Comparison of ENCODE assay signal across 14 cellular contexts in the genomic region with DNA sequence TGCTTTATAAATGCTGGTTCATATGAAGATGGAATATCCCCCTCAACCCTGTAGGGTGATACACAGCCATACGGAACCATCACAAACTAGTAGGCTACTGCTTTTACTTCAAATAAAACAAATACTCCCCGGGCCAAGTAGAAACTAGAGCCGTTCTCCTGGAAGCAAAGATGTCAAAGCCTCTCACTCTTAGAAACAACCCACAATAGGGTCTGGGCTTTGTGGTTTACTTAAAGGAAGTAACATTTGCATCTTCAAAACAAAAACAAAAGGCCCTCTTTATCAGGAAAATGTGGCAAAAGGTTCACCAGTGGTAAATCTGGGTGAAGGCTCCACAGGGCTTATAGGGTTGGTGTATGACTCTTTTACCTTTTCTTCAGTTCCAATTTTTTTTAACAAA. TPM values are rescaled to one million over a fixed set of nuclear protein-coding genes. Genes with fewer than 3 reads are reported as not detected.
DNase-seq lines count a peak whose midpoint lies in the region; ATAC-seq and TF ChIP-seq lines count a peak whose summit lies in the region.
"Had no signal": no experiment of that assay in that cellular context is flagged by ENCODE, and none has a peak within 500 bp of the region (broad histone marks: within the 10 kb centered on the region; RNA-seq: fewer than 3 reads in every experiment).

No MANE protein-coding gene starts in this region.

- H3K27ac Mint-ChIP-seq in GM23338: no peak overlapping the region
- peak overlapping the region; percentile 86 for H3K27ac Mint-ChIP-seq in activated T-helper 17 cell treated with anti-CD3 and anti-CD28 coated beads, Interleukin-2, amount 50 U/mL, for 72 hours
- H3K27ac Mint-ChIP-seq in endodermal cell: no peak overlapping the region
- H3K27ac Mint-ChIP-seq in stimulated activated naive CD8-positive, alpha-beta T cell treated with anti-CD3 and anti-CD28 coated beads, Interleukin-15, amount 100 ng/mL, for 72 hours: no peak overlapping the region

- H3K4me3 ChIP-seq in BLaER1 treated with 17β-estradiol and CSF1 and Interleukin-3, amounts not matched to agents 10 nM and 100 nM: no peak overlapping the region
- H3K4me3 ChIP-seq in GM23338: no peak overlapping the region
- no peak overlapping the region for H3K4me3 ChIP-seq in osteoblast (ENCODE audit: insufficient read depth, low read length)
- H3K4me3 ChIP-seq in endodermal cell (ENCODE audit: low read length): no peak overlapping the region
- H3K4me3 ChIP-seq: PC-9 had no signal

- H3K9me3 Mint-ChIP-seq in GM23338 (no peaks in the 10 kb centered on the region), endodermal cell (no peaks in the 10 kb centered on the region)
- H3K9me3 Mint-ChIP-seq in activated T-helper 17 cell treated with anti-CD3 and anti-CD28 coated beads, Interleukin-2, amount 50 U/mL, for 72 hours: no peaks in the 10 kb centered on the region
- no peaks in the 10 kb centered on the region for H3K9me3 Mint-ChIP-seq in stimulated activated naive CD8-positive, alpha-beta T cell treated with anti-CD3 and anti-CD28 coated beads, Interleukin-15, amount 100 ng/mL, for 72 hours

- H3K36me3 ChIP-seq in BLaER1 treated with 17β-estradiol and CSF1 and Interleukin-3, amounts not matched to agents 10 nM and 100 nM: peaks cover 0 to 39% (median 0%) of the 10 kb centered on the region in 11 experiments; a peak in 9 of 22 replicates
- H3K36me3 ChIP-seq in GM23338 (ENCODE audit: insufficient read depth) (no peaks in the 10 kb centered on the region), osteoblast (ENCODE audit: insufficient read depth, low read length) (no peaks in the 10 kb centered on the region), endodermal cell (ENCODE audit: control insufficient read depth, insufficient read depth, low read length) (no peaks in the 10 kb centered on the region)

- no peaks in the 10 kb centered on the region for H3K36me3 Mint-ChIP-seq in GM23338 (ENCODE audit: low read depth)
- no peaks in the 10 kb centered on the region for H3K36me3 Mint-ChIP-seq in activated T-helper 17 cell treated with anti-CD3 and anti-CD28 coated beads, Interleukin-2, amount 50 U/mL, for 72 hours (ENCODE audit: low read depth)
- no peaks in the 10 kb centered on the region for H3K36me3 Mint-ChIP-seq in endodermal cell (ENCODE audit: low read depth)

- peaks cover 2% of the 10 kb centered on the region for H3K27me3 Mint-ChIP-seq in GM23338 (ENCODE audit: insufficient read depth, low read depth, poor library complexity)
- no peaks in the 10 kb centered on the region for H3K27me3 Mint-ChIP-seq in activated T-helper 17 cell treated with anti-CD3 and anti-CD28 coated beads, Interleukin-2, amount 50 U/mL, for 72 hours
- no peaks in the 10 kb centered on the region for H3K27me3 Mint-ChIP-seq in endodermal cell (ENCODE audit: insufficient read depth)
- no peaks in the 10 kb centered on the region for H3K27me3 Mint-ChIP-seq in stimulated activated naive CD8-positive, alpha-beta T cell treated with anti-CD3 and anti-CD28 coated beads, Interleukin-15, amount 100 ng/mL, for 72 hours

- H3K27ac ChIP-seq in BLaER1 treated with 17β-estradiol and CSF1 and Interleukin-3, amounts not matched to agents 10 nM and 100 nM: no peak overlapping the region
- H3K27ac ChIP-seq in GM23338 (ENCODE audit: low read depth) (no peak overlapping the region), osteoblast (ENCODE audit: low read depth, low read length) (peak overlapping the region; percentile 46), endodermal cell (ENCODE audit: low read depth, low read length) (no peak overlapping the region)
- H3K27ac ChIP-seq: PC-9 had no signal

- DNase-seq in GM23338 (ENCODE audit: low spot score): no peak
- DNase-seq in osteoblast (ENCODE audit: insufficient read length, low spot score, missing footprints): no peak
- no peak for DNase-seq in endodermal cell
- DNase-seq in stimulated activated naive CD8-positive, alpha-beta T cell treated with anti-CD3 and anti-CD28 coated beads, Interleukin-15, amount 100 ng/mL, for 72 hours: no peak
- no peak for DNase-seq in activated CD8-positive, alpha-beta memory T cell treated with anti-CD3 and anti-CD28 coated beads, Interleukin-2, amount 50 U/mL, for 4 hours
- DNase-seq: ACHN, DMS 273 treated with DMSO at 0.1 percent for 48 hours, EL, NCI-H1092, NCI-H1694, PC-9, Right ventricle myocardium superior had no signal

- peaks cover 0 to 8% (median 0%) of the 10 kb centered on the region in 11 experiments; a peak in 1 of 22 replicates for H4K20me1 ChIP-seq in BLaER1 treated with 17β-estradiol and CSF1 and Interleukin-3, amounts not matched to agents 10 nM and 100 nM
- H4K20me1 ChIP-seq in GM23338 (replicated peaks; ENCODE audit: insufficient read depth) (peaks cover 3% of the 10 kb centered on the region; the same call in 1 of the 2 replicates), osteoblast (ENCODE audit: insufficient read depth, low read length) (no peaks in the 10 kb centered on the region)

- H3K9me2 ChIP-seq in GM23338 (ENCODE audit: insufficient read depth): no peaks in the 10 kb centered on the region

- H3K9ac ChIP-seq in BLaER1 treated with 17β-estradiol and CSF1 and Interleukin-3, amounts not matched to agents 10 nM and 100 nM: no peak overlapping the region
- H3K9ac ChIP-seq in endodermal cell (ENCODE audit: extremely low read depth, low read length, poor library complexity, severe bottlenecking): no peak overlapping the region

- peak; percentile 18; the same call in 1 of the 3 replicates for ATAC-seq in GM23338
- peak; percentile 17 for ATAC-seq in activated T-helper 17 cell treated with anti-CD3 and anti-CD28 coated beads, Interleukin-2, amount 50 U/mL, for 72 hours (replicated peaks)
- ATAC-seq in stimulated activated naive CD8-positive, alpha-beta T cell treated with anti-CD3 and anti-CD28 coated beads, Interleukin-15, amount 100 ng/mL, for 72 hours: no peak

- TF ChIP-seq CTCF in GM23338 (conservative IDR thresholded peaks at IDR 0.05; ENCODE audit: low read depth in 2 of 2) (no peak), osteoblast (IDR thresholded peaks at IDR 0.05; ENCODE audit: extremely low read depth, low read depth, low read length) (no peak), endodermal cell (conservative IDR thresholded peaks at IDR 0.05) (no peak)

- H3K79me2 ChIP-seq in GM23338 (replicated peaks; ENCODE audit: insufficient read depth) (no peaks in the 10 kb centered on the region), osteoblast (ENCODE audit: insufficient read depth, low read length) (peaks cover 13% of the 10 kb centered on the region)

- 77 to 93% methylated on average over 2 to 3 of the region's 3 CpGs for WGBS in endodermal cell (ENCODE audit: insufficient coverage in 1 of 2, insufficient read length in 1 of 2), 2 experiments

- no peak overlapping the region for H3K4me3 Mint-ChIP-seq in GM23338
- H3K4me3 Mint-ChIP-seq in activated T-helper 17 cell treated with anti-CD3 and anti-CD28 coated beads, Interleukin-2, amount 50 U/mL, for 72 hours: peak overlapping the region; percentile 28
- H3K4me3 Mint-ChIP-seq in endodermal cell: no peak overlapping the region
- H3K4me3 Mint-ChIP-seq in stimulated activated naive CD8-positive, alpha-beta T cell treated with anti-CD3 and anti-CD28 coated beads, Interleukin-15, amount 100 ng/mL, for 72 hours: no peak overlapping the region

- H2AFZ ChIP-seq in GM23338: no peak overlapping the region
- no peak overlapping the region for H2AFZ ChIP-seq in osteoblast (ENCODE audit: low read length)
- H2AFZ ChIP-seq: PC-9 had no signal

- H3K4me1 Mint-ChIP-seq in GM23338 (peaks cover 37% of the 10 kb centered on the region), endodermal cell (peaks cover 16% of the 10 kb centered on the region)
- H3K4me1 Mint-ChIP-seq in activated T-helper 17 cell treated with anti-CD3 and anti-CD28 coated beads, Interleukin-2, amount 50 U/mL, for 72 hours: peaks cover 13% of the 10 kb centered on the region
- peaks cover 16% of the 10 kb centered on the region for H3K4me1 Mint-ChIP-seq in stimulated activated naive CD8-positive, alpha-beta T cell treated with anti-CD3 and anti-CD28 coated beads, Interleukin-15, amount 100 ng/mL, for 72 hours

- H3K4me2 ChIP-seq in BLaER1 treated with 17β-estradiol and CSF1 and Interleukin-3, amounts not matched to agents 10 nM and 100 nM: peak overlapping the region; percentile 1 to 58 (median 46); a peak in 21 of 22 replicates
- peak overlapping the region; percentile 18; the same call in 1 of the 2 replicates for H3K4me2 ChIP-seq in GM23338
- H3K4me2 ChIP-seq in osteoblast (ENCODE audit: insufficient read depth, low read length): no peak overlapping the region
- H3K4me2 ChIP-seq: PC-9 had no signal

- no peaks in the 10 kb centered on the region for H3F3A ChIP-seq in GM23338 (replicated peaks; ENCODE audit: low read depth)

- peaks cover 0 to 7% (median 0%) of the 10 kb centered on the region in 11 experiments; a peak in 2 of 22 replicates for H3K9me3 ChIP-seq in BLaER1 treated with 17β-estradiol and CSF1 and Interleukin-3, amounts not matched to agents 10 nM and 100 nM (replicated peaks in 1 of 11)
- H3K9me3 ChIP-seq in osteoblast (ENCODE audit: low read depth, low read length): no peaks in the 10 kb centered on the region
- no peaks in the 10 kb centered on the region for H3K9me3 ChIP-seq in endodermal cell (ENCODE audit: control insufficient read depth, low read length)

- H3K4me1 ChIP-seq in BLaER1 treated with 17β-estradiol and CSF1 and Interleukin-3, amounts not matched to agents 10 nM and 100 nM: peaks cover 8 to 17% (median 13%) of the 10 kb centered on the region in 10 experiments; a peak in 19 of 20 replicates
- H3K4me1 ChIP-seq in GM23338 (ENCODE audit: insufficient read depth) (peaks cover 31% of the 10 kb centered on the region), osteoblast (ENCODE audit: insufficient read depth, low read length) (peaks cover 5% of the 10 kb centered on the region), endodermal cell (ENCODE audit: control insufficient read depth, insufficient read depth, low read length) (peaks cover 3% of the 10 kb centered on the region)

- H3K27me3 ChIP-seq in BLaER1 treated with 17β-estradiol and CSF1 and Interleukin-3, amounts not matched to agents 10 nM and 100 nM: no peaks in the 10 kb centered on the region
- H3K27me3 ChIP-seq in GM23338 (ENCODE audit: insufficient read depth) (no peaks in the 10 kb centered on the region), osteoblast (ENCODE audit: insufficient read depth, low read length) (no peaks in the 10 kb centered on the region), endodermal cell (ENCODE audit: control insufficient read depth, insufficient read depth, low read length, poor library complexity, severe bottlenecking) (no peaks in the 10 kb centered on the region)

TF ChIP-seq in GM23338, 12 proteins besides CTCF, POLR2A, EP300 and RAD21 (continues in another document):
- TF ChIP-seq JUNB (IDR thresholded peaks at IDR 0.05; ENCODE audit: unreplicated experiment) (no peak), STAT1 (IDR thresholded peaks at IDR 0.05; ENCODE audit: unreplicated experiment) (no peak), EZH2 (IDR thresholded peaks at IDR 0.05; ENCODE audit: low read depth, unreplicated experiment) (no peak)

RNA-seq across cellular contexts. Expression of gene HLCS, which starts 49.8 kb away (rescaled TPM):
- 14.7 and 28.9 TPM in 2 replicates for total RNA-seq in GM23338 (2014; rRNA removed; shearing (Covaris generic))
- 5.0 and 6.1 TPM in 2 replicates for polyA plus RNA-seq in GM23338 (2016; fragmentation: Nextera tagmentation; extraction: Ambion mirVana)
- total RNA-seq in activated T-helper 17 cell treated with anti-CD3 and anti-CD28 coated beads, Interleukin-2, amount 50 U/mL, for 72 hours: 10 to 100 TPM; 14.5 to 17.8 TPM
- total RNA-seq in osteoblast (51.9 and 59.7 TPM in 2 replicates), endodermal cell (10 to 100 TPM; 25.0 to 30.1 TPM)
- 13.9 TPM for polyA plus RNA-seq in endodermal cell (2013, experiment 1 of 2)
- 12.3 TPM for polyA plus RNA-seq in endodermal cell (2013, experiment 2 of 2)
